Comparison of ENCODE assay signal across 6 cellular contexts in genomic region chr10:97687785-97688781, GRCh38. TPM values are rescaled to one million over a fixed set of nuclear protein-coding genes. Genes with fewer than 3 reads are reported as not detected.
DNase-seq lines count a peak whose midpoint lies in the region; ATAC-seq and TF ChIP-seq lines count a peak whose summit lies in the region.

No MANE protein-coding gene starts in this region.

- H3K4me3 ChIP-seq in right lobe of liver = peak overlapping the region in 1 of 3 donors; percentile 80

- H3K27me3 Mint-ChIP-seq in activated CD4-positive, alpha-beta memory T cell treated with anti-CD3 and anti-CD28 coated beads for 36 hours = no peaks in the 10 kb centered on the region

- peak overlapping the region; percentile 4 for H3K27ac Mint-ChIP-seq in activated CD4-positive, alpha-beta memory T cell treated with anti-CD3 and anti-CD28 coated beads for 36 hours

- POLR2A ChIA-PET in activated CD4-positive, alpha-beta memory T cell treated with anti-CD3 and anti-CD28 coated beads for 36 hours (lab: Charles Lee) = interaction anchor here (1.0 to 2.1 kb wide), 4 partner anchors 9 to 142 kb away, joined by 3 to 12 read pairs (median 6); partner anchors contain the start of genes PI4K2A and ZFYVE27

- CTCF ChIA-PET in activated CD4-positive, alpha-beta memory T cell treated with anti-CD3 and anti-CD28 coated beads for 36 hours (lab: Charles Lee) = interaction anchor here (0.6 to 4.5 kb wide), 13 partner anchors 11 to 134 kb away, joined by 3 to 51 read pairs (median 5); partner anchors contain the start of gene ZFYVE27

- H3K27ac ChIP-seq in right lobe of liver = peak overlapping the region; percentile 72 to 98 (median 80)

- intact Hi-C loops in activated CD4-positive, alpha-beta memory T cell treated with anti-CD3 and anti-CD28 coated beads for 36 hours (cut with micrococcal nuclease) = loop anchor here (1.0 to 5.0 kb wide), 4 partner anchors 48 to 190 kb away; partner anchors contain the start of genes MMS19, PI4K2A, UBTD1 and ZFYVE27
- intact Hi-C loops in right lobe of liver (cut with DNase I) = no loop called here

- DNase-seq in EH (ENCODE audit: low read depth) = peak; percentile 93
- no peak for DNase-seq in activated CD4-positive, alpha-beta memory T cell treated with anti-CD3 and anti-CD28 coated beads for 36 hours
- peak in 2 of 3 donors; percentile 56 to 68 for DNase-seq in right lobe of liver
- no peak for DNase-seq in middle frontal gyrus (ENCODE audit: extremely low spot score, low spot score)
- no peak for DNase-seq in activated CD4-positive, alpha-beta T cell treated with anti-CD3 and anti-CD28 coated beads, Interleukin-2, amount 50 U/mL, for 1 hour

- H3K9me3 ChIP-seq in right lobe of liver = no peaks in the 10 kb centered on the region

- H3K36me3 Mint-ChIP-seq in activated CD4-positive, alpha-beta memory T cell treated with anti-CD3 and anti-CD28 coated beads for 36 hours = no peaks in the 10 kb centered on the region

- peak; percentile 43 for TF ChIP-seq POLR2A in right lobe of liver (IDR thresholded peaks at IDR 0.05)

- WGBS in right lobe of liver (ENCODE audit: insufficient coverage, low coverage, low lambda C conversion rate, missing lambda C conversion rate) = 20% methylated on average over 14 of the region's 14 CpGs

- H3K27me3 ChIP-seq in right lobe of liver = no peaks in the 10 kb centered on the region

- no peaks in the 10 kb centered on the region for H3K36me3 ChIP-seq in right lobe of liver

- H3K4me3 Mint-ChIP-seq in activated CD4-positive, alpha-beta memory T cell treated with anti-CD3 and anti-CD28 coated beads for 36 hours = peak overlapping the region; percentile 77

- no peak for TF ChIP-seq CTCF in right lobe of liver (IDR thresholded peaks at IDR 0.05)

- peak; percentile 3 to 12 (median 6) for ATAC-seq in right lobe of liver
- no peak for ATAC-seq in HG03135 (IDR thresholded peaks at IDR 0.05; ENCODE audit: unreplicated experiment)

- H3K4me1 ChIP-seq in right lobe of liver = peaks cover 0 to 37% (median 18%) of the 10 kb centered on the region in 4 donors

- H3K9me3 Mint-ChIP-seq in activated CD4-positive, alpha-beta memory T cell treated with anti-CD3 and anti-CD28 coated beads for 36 hours = no peaks in the 10 kb centered on the region

- H3K4me1 Mint-ChIP-seq in activated CD4-positive, alpha-beta memory T cell treated with anti-CD3 and anti-CD28 coated beads for 36 hours (ENCODE audit: low read depth) = peaks cover 14% of the 10 kb centered on the region

RNA-seq across cellular contexts. Expression of gene AVPI1, which starts 1.0 kb away (rescaled TPM):
- total RNA-seq in activated CD4-positive, alpha-beta memory T cell treated with anti-CD3 and anti-CD28 coated beads for 36 hours = 1 to 10 TPM; 1.7 to 2.1 TPM
- 10 to 100 TPM; 10.3 to 27.0 (median 20.2) TPM for total RNA-seq in right lobe of liver

RNA-seq across cellular contexts. Expression of gene MARVELD1, which starts 25.4 kb away (rescaled TPM):
- total RNA-seq in activated CD4-positive, alpha-beta memory T cell treated with anti-CD3 and anti-CD28 coated beads for 36 hours = 1 to 10 TPM; 2.9 to 4.0 TPM
- total RNA-seq in right lobe of liver = 1 to 10 TPM; 1.5 to 3.1 (median 2.3) TPM

RNA-seq across cellular contexts. Expression of gene PI4K2A, which starts 47.6 kb away (rescaled TPM):
- 10 to 100 TPM; 13.1 to 13.2 TPM for total RNA-seq in activated CD4-positive, alpha-beta memory T cell treated with anti-CD3 and anti-CD28 coated beads for 36 hours
- 10 to 100 TPM in 3 of 6 experiments, 1 to 10 TPM in 3; 6.2 to 18.1 (median 11.4) TPM for total RNA-seq in right lobe of liver

RNA-seq across cellular contexts. Expression of gene ZFYVE27, which starts 48.8 kb away (rescaled TPM):
- total RNA-seq in activated CD4-positive, alpha-beta memory T cell treated with anti-CD3 and anti-CD28 coated beads for 36 hours = 10 to 100 TPM; 20.9 to 22.8 TPM
- total RNA-seq in right lobe of liver = 10 to 100 TPM in 5 of 6 experiments, 1 to 10 TPM in 1; 9.2 to 19.3 (median 12.6) TPM

RNA-seq across cellular contexts. Expression of gene MORN4, which starts 54.8 kb away (rescaled TPM):
- 1 to 10 TPM; 5.3 to 6.5 TPM for total RNA-seq in activated CD4-positive, alpha-beta memory T cell treated with anti-CD3 and anti-CD28 coated beads for 36 hours
- total RNA-seq in right lobe of liver = 1 to 10 TPM in 4 of 6 experiments, under 1 TPM in 2; 0.69 to 3.9 (median 1.6) TPM

Comparison
In these comparisons a context has a peak if more than half of its experiments do, and no peak if none do; other contexts are left out.
1. DNase-seq: peak in EH (single experiment) and right lobe of liver (2 of 3); none in activated CD4-positive, alpha-beta memory T cell treated with anti-CD3 and anti-CD28 coated beads for 36 hours (single experiment), middle frontal gyrus (single experiment) and activated CD4-positive, alpha-beta T cell treated with anti-CD3 and anti-CD28 coated beads, Interleukin-2, amount 50 U/mL, for 1 hour (single experiment).